In genomic region chr6:111724505-111724904, GRCh38 we compare ENCODE assay signal across 8 cellular contexts.
DNase-seq lines count a peak whose midpoint lies in the region; ATAC-seq, FAIRE-seq and TF ChIP-seq lines count a peak whose summit lies in the region.

No MANE protein-coding gene starts in this region.

- H3K9me3 Mint-ChIP-seq in CD8-positive, alpha-beta T cell: no peaks in the 10 kb centered on the region

- SMC1A ChIA-PET in GM12878 (lab: Charles Lee; ENCODE audit: uncharacterized antibody, unreplicated experiment): interaction anchor here (0.9 to 8.2 kb wide), 12 partner anchors 14 to 315 kb away, joined by 3 to 181 read pairs (median 16); no protein-coding TSS in a partner anchor

- peaks cover 66% of the 10 kb centered on the region for H3K36me3 Mint-ChIP-seq in CD8-positive, alpha-beta T cell

- CTCF ChIA-PET in CD8-positive, alpha-beta T cell (lab: Charles Lee): interaction anchor here (1.6 to 3.7 kb wide), 3 partner anchors 15 to 28 kb away, joined by 5 to 16 read pairs (median 5); no protein-coding TSS in a partner anchor
- CTCF ChIA-PET in GM12878 (lab: Yijun Ruan, JAX): interaction anchor here (0.7 to 5.9 kb wide), 11 partner anchors 12 to 438 kb away, joined by 3 to 30 read pairs (median 9); no protein-coding TSS in a partner anchor

- peak in 1 of 7 experiments; percentile 59 for DNase-seq in CD8-positive, alpha-beta T cell
- DNase-seq in GM12878 (ENCODE audit: low read depth, low spot score) (peak; percentile 86), UCSD-AML1 (lab: John Stamatoyannopoulos, UW; ENCODE audit: unreplicated experiment) (no peak), RKO (ENCODE audit: low spot score) (no peak), psoas muscle (no peak)
- DNase-seq in stimulated activated CD4-positive, alpha-beta T cell treated with anti-CD3 and anti-CD28 coated beads, Interleukin-4, amount 100 ng/mL, for 1 hour: no peak

- no peak for TF ChIP-seq CTCF in CD8-positive, alpha-beta T cell (IDR thresholded peaks at IDR 0.05)
- TF ChIP-seq CTCF in GM12878 (IDR thresholded peaks at IDR 0.05 in 2 of 3, conservative IDR thresholded peaks at IDR 0.05 in 1 of 3; ENCODE audit: control insufficient read depth in 2 of 3, extremely low read depth in 1 of 3, insufficient read depth in 1 of 3, low read depth in 3 of 3, low read length in 3 of 3) (no peak), psoas muscle (IDR thresholded peaks at IDR 0.05) (no peak)

- H3K4me1 ChIP-seq in CD8-positive, alpha-beta T cell (ENCODE audit: insufficient read depth, low read length): peaks cover 50% of the 10 kb centered on the region
- H3K4me1 ChIP-seq in GM12878 (ENCODE audit: control insufficient read depth, insufficient read depth, low read length) (peaks cover 40% of the 10 kb centered on the region), psoas muscle (no peaks in the 10 kb centered on the region)

- peak overlapping the region; percentile 36 for H3K27ac ChIP-seq in CD8-positive, alpha-beta T cell (ENCODE audit: low read depth, low read length)
- H3K27ac ChIP-seq in GM12878 (ENCODE audit: control insufficient read depth, insufficient read depth) (peak overlapping the region; percentile 57), psoas muscle (no peak overlapping the region)

- H3K36me3 ChIP-seq in CD8-positive, alpha-beta T cell (ENCODE audit: insufficient read depth, low read length): peaks cover 5% of the 10 kb centered on the region
- H3K36me3 ChIP-seq in GM12878 (ENCODE audit: control insufficient read depth in 2 of 2, insufficient read depth in 2 of 2, low read length in 1 of 2) (peaks cover 6 to 10% of the 10 kb centered on the region in 2 experiments; a peak in 2 of 4 replicates), psoas muscle (ENCODE audit: insufficient read depth in 1 of 2, low read depth in 1 of 2) (no peaks in the 10 kb centered on the region)

- FAIRE-seq in GM12878 (lab: Jason Lieb, UNC): peak; percentile 89

- peaks cover 37% of the 10 kb centered on the region for H3K79me2 ChIP-seq in GM12878 (ENCODE audit: control insufficient read depth, insufficient read depth, low read length)

- ATAC-seq in CD8-positive, alpha-beta T cell: peak; percentile 73
- peak; percentile 97 for ATAC-seq in GM19463 (IDR thresholded peaks at IDR 0.05; ENCODE audit: unreplicated experiment)
- peak; percentile 99 for ATAC-seq in HG03442 (IDR thresholded peaks at IDR 0.05; ENCODE audit: unreplicated experiment)
- peak; percentile 96 for ATAC-seq in GM12878
- ATAC-seq in psoas muscle: no peak

- H2AFZ ChIP-seq in GM12878 (ENCODE audit: control insufficient read depth, low read depth, low read length): no peak overlapping the region

- RAD21 ChIA-PET in GM12878 (lab: Charles Lee; ENCODE audit: unreplicated experiment): interaction anchor here (1.0 to 6.4 kb wide), 15 partner anchors 10 to 319 kb away, joined by 3 to 75 read pairs (median 5); partner anchors contain the start of gene FYN

- WGBS in GM12878 (ENCODE audit: insufficient coverage, insufficient replicate concordance, low lambda C conversion rate, missing lambda C conversion rate): 0% methylated on average over 3 of the region's 3 CpGs
- WGBS in psoas muscle, 3 donors: 61 to 72% (median 69%) methylated on average over 3 of the region's 3 CpGs

- no peak overlapping the region for H3K9ac ChIP-seq in GM12878 (ENCODE audit: control insufficient read depth, insufficient read depth, low read length)

- peak overlapping the region; percentile 83 for H3K4me2 ChIP-seq in GM12878 (ENCODE audit: control insufficient read depth, insufficient read depth)

- no peak for TF ChIP-seq RAD21 in GM12878 (IDR thresholded peaks at IDR 0.05; ENCODE audit: insufficient read depth, low read depth, low read length)

- no peak for TF ChIP-seq POLR2A in GM12878 (IDR thresholded peaks at IDR 0.05; ENCODE audit: low read depth, low read length)

- no peaks in the 10 kb centered on the region for H3K27me3 ChIP-seq in CD8-positive, alpha-beta T cell (ENCODE audit: insufficient read depth, low read length)
- H3K27me3 ChIP-seq in GM12878 (replicated peaks in 1 of 2; ENCODE audit: control insufficient read depth in 2 of 2, insufficient read depth in 2 of 2, low read length in 1 of 2) (no peaks in the 10 kb centered on the region), psoas muscle (ENCODE audit: insufficient read depth in 3 of 3, low read length in 2 of 3) (no peaks in the 10 kb centered on the region)

- POLR2A ChIA-PET in CD8-positive, alpha-beta T cell (lab: Charles Lee): interaction anchor here (0.6 to 1.5 kb wide), 3 partner anchors 25 to 149 kb away, joined by 3 read pairs; partner anchors contain the start of gene FYN
- POLR2A ChIA-PET in GM12878 (lab: Charles Lee): interaction anchor here (1.4 to 2.9 kb wide), 4 partner anchors 14 to 119 kb away, joined by 5 to 19 read pairs (median 7); no protein-coding TSS in a partner anchor

- TF ChIP-seq EP300 in GM12878 (IDR thresholded peaks at IDR 0.05; ENCODE audit: borderline replicate concordance in 1 of 2, control insufficient read depth in 1 of 2, low read depth in 2 of 2, low read length in 2 of 2): peak; percentile 59 to 87; a peak in 3 of 4 replicates

- peaks cover 91% of the 10 kb centered on the region for H3K4me1 Mint-ChIP-seq in CD8-positive, alpha-beta T cell (ENCODE audit: low read depth)

- no peaks in the 10 kb centered on the region for H3K9me3 ChIP-seq in CD8-positive, alpha-beta T cell (ENCODE audit: low read length)
- no peaks in the 10 kb centered on the region for H3K9me3 ChIP-seq in GM12878 (replicated peaks; ENCODE audit: control insufficient read depth, insufficient read depth, low read length)
- no peaks in the 10 kb centered on the region for H3K9me3 ChIP-seq in psoas muscle

- BruUV-seq in GM12878 (replicated peaks; lab: Mats Ljungman, UMichigan): no TSS peak

- H3K27ac Mint-ChIP-seq in CD8-positive, alpha-beta T cell: peak overlapping the region; percentile 96

- H3K27me3 Mint-ChIP-seq in CD8-positive, alpha-beta T cell (ENCODE audit: low read depth): no peaks in the 10 kb centered on the region

- H3K4me3 ChIP-seq in CD8-positive, alpha-beta T cell (ENCODE audit: low read depth, low read length): peak overlapping the region; percentile 16
- H3K4me3 ChIP-seq in GM12878 (no peak overlapping the region), psoas muscle (no peak overlapping the region)

- in situ Hi-C loops in GM12878 (cut with MboI): loop anchor here (25.0 kb wide), 1 partner anchor 588 kb away; no protein-coding TSS in a partner anchor

- H4K20me1 ChIP-seq in GM12878 (ENCODE audit: control insufficient read depth, insufficient read depth): no peaks in the 10 kb centered on the region

- peak overlapping the region; percentile 77 for H3K4me3 Mint-ChIP-seq in CD8-positive, alpha-beta T cell

- intact Hi-C loops in CD8-positive, alpha-beta T cell (cut with DNase I, micrococcal nuclease): loop anchor here (1.0 to 5.0 kb wide), 4 partner anchors 13 to 68 kb away; no protein-coding TSS in a partner anchor
- intact Hi-C loops in GM12878 (cut with micrococcal nuclease; ENCODE audit: unreplicated experiment): loop anchor here (1.0 to 5.0 kb wide), 3 partner anchors 17 to 148 kb away; partner anchors contain the start of gene FYN
- intact Hi-C loops in psoas muscle (cut with DNase I): loop anchor here in 1 of 2 donors (5.0 to 10.0 kb wide), 2 partner anchors 120 to 143 kb away; no protein-coding TSS in a partner anchor

TF ChIP-seq in GM12878, 131 proteins besides CTCF, POLR2A, EP300 and RAD21 (continues in another document):
- TF ChIP-seq ELK1 (IDR thresholded peaks at IDR 0.05; ENCODE audit: low read depth, low read length) (no peak), ZNF622 (IDR thresholded peaks at IDR 0.05) (no peak), ETV6 (conservative IDR thresholded peaks at IDR 0.05 in 1 of 2, IDR thresholded peaks at IDR 0.05 in 1 of 2; ENCODE audit: borderline replicate concordance in 1 of 2, low read depth in 1 of 2) (peak in 1 of 2 experiments; percentile 87; a peak in 2 of 4 replicates), SUPT20H (IDR thresholded peaks at IDR 0.05; ENCODE audit: borderline replicate concordance, control insufficient read depth, low read depth, low read length) (no peak), NKRF (conservative IDR thresholded peaks at IDR 0.05) (no peak), CEBPB (IDR thresholded peaks at IDR 0.05; ENCODE audit: borderline replicate concordance in 1 of 2, low read depth in 2 of 2, low read length in 2 of 2) (no peak), HSF1 (IDR thresholded peaks at IDR 0.05; ENCODE audit: low read depth, low read length) (no peak)

Comparison
In these comparisons a context has a peak if more than half of its experiments do, and no peak if none do; other contexts are left out.
1. ATAC-seq: peak in CD8-positive, alpha-beta T cell (single experiment), GM19463 (single experiment), HG03442 (single experiment) and GM12878 (single experiment); none in psoas muscle (0 of 4).